In the genomic region with DNA sequence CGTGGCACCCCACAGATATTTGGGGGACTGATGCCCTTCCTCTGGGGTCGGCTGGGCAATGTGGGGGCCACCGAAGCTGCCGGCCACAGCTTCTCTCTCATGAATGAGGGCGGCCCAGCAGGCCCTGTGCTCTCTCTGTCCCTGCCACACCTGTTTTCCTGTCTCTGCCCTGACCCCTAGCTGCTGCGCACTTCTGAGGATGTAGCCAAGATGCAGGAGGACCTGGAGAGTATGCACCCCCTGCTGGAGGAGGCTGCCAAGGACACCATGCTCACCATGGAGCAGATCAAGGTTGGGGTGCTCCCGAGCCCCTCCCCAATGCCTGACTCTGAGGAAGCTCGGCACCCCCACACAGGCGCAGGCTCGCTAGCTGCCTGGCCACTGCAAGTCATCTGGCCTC, we compare ENCODE assay signal across 7 cellular contexts. TPM values are rescaled to one million over a fixed set of nuclear protein-coding genes. Genes with fewer than 3 reads are reported as not detected.
A peak's percentile ranks its signal among the peaks of the same experiment; 100 is the strongest.
DNase-seq lines count a peak whose midpoint lies in the region; ATAC-seq and TF ChIP-seq lines count a peak whose summit lies in the region.

No MANE protein-coding gene starts in this region.

- H4K91ac ChIP-seq in IMR-90 (ENCODE audit: insufficient read depth, low read depth, low read length) = no peak overlapping the region

- DNase-seq in GDM1 (lab: John Stamatoyannopoulos, UW) = peak; percentile 5
- peak; percentile 41 for DNase-seq in IMR-90
- peak; percentile 93 for DNase-seq in WERI-Rb-1
- DNase-seq in lung microvascular endothelial cell (ENCODE audit: low read depth in 2 of 2) = peak; percentile 12 to 48
- DNase-seq in effector memory CD8-positive, alpha-beta T cell = no peak

- H4K20me1 ChIP-seq in IMR-90 (ENCODE audit: insufficient read depth, low read length) = 0 out of 2 replicates have a peak, but pooled peaks cover 4% of the 10 kb centered on the region

- no peak overlapping the region for H3K14ac ChIP-seq in IMR-90 (replicated peaks; ENCODE audit: low read depth, low read length)

- H3K4me3 Mint-ChIP-seq in effector memory CD8-positive, alpha-beta T cell = no peak overlapping the region

- H3K4me3 ChIP-seq in IMR-90 (ENCODE audit: insufficient read depth, low read depth, low read length) (no peak overlapping the region), WERI-Rb-1 (ENCODE audit: low read depth, low read length) (no peak overlapping the region)

- no peak overlapping the region for H4K8ac ChIP-seq in IMR-90 (ENCODE audit: low read depth in 2 of 2, low read length in 2 of 2)

- no peak overlapping the region for H3K18ac ChIP-seq in IMR-90 (ENCODE audit: low read depth, low read length)

- no peak overlapping the region for H2AK5ac ChIP-seq in IMR-90 (ENCODE audit: low read depth, low read length)

- TF ChIP-seq RAD21 in IMR-90 (IDR thresholded peaks at IDR 0.05; ENCODE audit: low read length) = peak; percentile 51

- H3K36me3 Mint-ChIP-seq in effector memory CD8-positive, alpha-beta T cell (ENCODE audit: insufficient read depth) = peaks cover 4% of the 10 kb centered on the region

- intact Hi-C loops in IMR-90 (cut with micrococcal nuclease) = loop anchor here (5.0 kb wide), 1 partner anchor 93 kb away; no protein-coding TSS in a partner anchor

- no peaks in the 10 kb centered on the region for H3K9me1 ChIP-seq in IMR-90 (ENCODE audit: insufficient read depth, low read length)

- 80% methylated on average over 1 of the region's 10 CpGs; no CpG with 5 or more reads in 1 of the 2 experiments for WGBS in IMR-90 (ENCODE audit: extremely low coverage in 2 of 2, insufficient read length in 1 of 2), 2 experiments

- in situ Hi-C loops in IMR-90 (cut with MboI; ENCODE audit: low sequenced_read_pairs) = no loop called here

- H2BK5ac ChIP-seq in IMR-90 (ENCODE audit: low read depth, low read length, poor library complexity, severe bottlenecking) = no peak overlapping the region

- no peak overlapping the region for H2BK20ac ChIP-seq in IMR-90 (ENCODE audit: low read depth, low read length)

- H3K4ac ChIP-seq in IMR-90 (ENCODE audit: low read depth, low read length) = no peak overlapping the region

- H3K9me3 ChIP-seq in IMR-90 (ENCODE audit: control insufficient read depth, insufficient read depth, low read length) = no peaks in the 10 kb centered on the region
- no peaks in the 10 kb centered on the region for H3K9me3 ChIP-seq in WERI-Rb-1 (ENCODE audit: severe bottlenecking)

- no peaks in the 10 kb centered on the region for H3K79me1 ChIP-seq in IMR-90 (ENCODE audit: low read depth in 1 of 2, low read length in 2 of 2)

- TF ChIP-seq CTCF in IMR-90 (conservative IDR thresholded peaks at IDR 0.05; ENCODE audit: low read depth, low read length) (peak; percentile 65), WERI-Rb-1 (IDR thresholded peaks at IDR 0.05; ENCODE audit: low read depth, low read length) (peak; percentile 98)

- H3K23ac ChIP-seq in IMR-90 (ENCODE audit: low read depth, low read length) = no peak overlapping the region

- no peaks in the 10 kb centered on the region for H3K27me3 Mint-ChIP-seq in effector memory CD8-positive, alpha-beta T cell

- no peak overlapping the region for H2BK15ac ChIP-seq in IMR-90 (ENCODE audit: low read depth, low read length)

- no peak overlapping the region for H3K9ac ChIP-seq in IMR-90 (ENCODE audit: low read depth, low read length)

- no peak overlapping the region for H3K4me2 ChIP-seq in IMR-90 (ENCODE audit: low read depth, low read length)

- H2AK9ac ChIP-seq in IMR-90 (replicated peaks; ENCODE audit: low read depth, low read length, poor library complexity) = no peak overlapping the region

- H3K27me3 ChIP-seq in IMR-90 (ENCODE audit: control insufficient read depth, insufficient read depth, low read length) = peaks cover 3% of the 10 kb centered on the region
- no peaks in the 10 kb centered on the region for H3K27me3 ChIP-seq in WERI-Rb-1 (ENCODE audit: insufficient read depth, low read depth, severe bottlenecking)

- no peak overlapping the region for H2BK120ac ChIP-seq in IMR-90 (ENCODE audit: low read depth, low read length)

- peaks cover 0 to 4% of the 10 kb centered on the region in 2 donors for H3K4me1 Mint-ChIP-seq in effector memory CD8-positive, alpha-beta T cell (ENCODE audit: low read depth in 2 of 2)

- POLR2A ChIA-PET in IMR-90 (lab: Charles Lee; ENCODE audit: unreplicated experiment) = no interaction called here

- H3K4me1 ChIP-seq in IMR-90 (ENCODE audit: control insufficient read depth, insufficient read depth, low read length) = no peaks in the 10 kb centered on the region

- H3K27ac Mint-ChIP-seq in effector memory CD8-positive, alpha-beta T cell = no peak overlapping the region

- ATAC-seq in IMR-90 (ENCODE audit: low read depth) (peak; percentile 80), HG03521 (IDR thresholded peaks at IDR 0.05; ENCODE audit: unreplicated experiment) (no peak), GM19023 (IDR thresholded peaks at IDR 0.05; ENCODE audit: unreplicated experiment) (no peak)
- ATAC-seq in effector memory CD8-positive, alpha-beta T cell (replicated peaks) = no peak

- dilution Hi-C loops in IMR-90 (cut with HindIII; ENCODE audit: low sequenced_read_pairs, unreplicated experiment) = no loop called here

- H4K5ac ChIP-seq in IMR-90 (ENCODE audit: low read depth, low read length) = no peak overlapping the region

- CTCF ChIA-PET in IMR-90 (lab: Yijun Ruan, JAX) = interaction anchor here (1.2 kb wide), 1 partner anchor 14 kb away, joined by 3 read pairs; no protein-coding TSS in a partner anchor

- no peak for TF ChIP-seq POLR2A in IMR-90 (IDR thresholded peaks at IDR 0.05; ENCODE audit: low read depth, low read length)

- H2AFZ ChIP-seq in IMR-90 (replicated peaks; ENCODE audit: low read length, poor library complexity) = peak overlapping the region; percentile 21

- H3K27ac ChIP-seq in IMR-90 (ENCODE audit: insufficient read depth, low read length) (no peak overlapping the region), WERI-Rb-1 (peak overlapping the region; percentile 48)

- no TSS peak for BruUV-seq in IMR-90 (replicated peaks; lab: Mats Ljungman, UMichigan)

- H3K9me3 Mint-ChIP-seq in effector memory CD8-positive, alpha-beta T cell = no peaks in the 10 kb centered on the region

- H3K36me3 ChIP-seq in IMR-90 (ENCODE audit: control insufficient read depth, insufficient read depth, low read length) = no peaks in the 10 kb centered on the region
- no peaks in the 10 kb centered on the region for H3K36me3 ChIP-seq in WERI-Rb-1

- no peak overlapping the region for H3K56ac ChIP-seq in IMR-90 (ENCODE audit: extremely low read depth, insufficient read depth, low read length)

TF ChIP-seq in IMR-90, 13 proteins besides CTCF, POLR2A, EP300 and RAD21:
- TF ChIP-seq RFX5 (IDR thresholded peaks at IDR 0.05; ENCODE audit: low read depth, low read length) (no peak), SMC3 (IDR thresholded peaks at IDR 0.05; ENCODE audit: low read depth, low read length) (peak; percentile 64)

RNA-seq across cellular contexts. Expression of gene BAP1, which starts 24.7 kb away (rescaled TPM):
- total RNA-seq in IMR-90 (2012; rRNA removed) (35.0 and 36.4 TPM in 2 replicates), lung microvascular endothelial cell (66.7 and 84.7 TPM in 2 replicates)
- polyA plus RNA-seq in IMR-90 (2012; rRNA removed) = 48.6 and 55.2 TPM in 2 replicates
- polyA plus RNA-seq in IMR-90 (2012; cell fraction: cytosol; rRNA removed) = 38.5 and 49.0 TPM in 2 replicates
- 163 and 234 TPM in 2 replicates for polyA plus RNA-seq in IMR-90 (2012; cell fraction: nucleus; rRNA removed; ENCODE audit: low replicate concordance)

RNA-seq across cellular contexts. Expression of gene PHF7, which starts 25.3 kb away (rescaled TPM):
- total RNA-seq in IMR-90 (2012; rRNA removed) (2.5 and 2.9 TPM in 2 replicates), lung microvascular endothelial cell (3.1 and 3.6 TPM in 2 replicates)
- 2.1 and 2.8 TPM in 2 replicates for polyA plus RNA-seq in IMR-90 (2012; rRNA removed)
- 0.81 and 1.0 TPM in 2 replicates for polyA plus RNA-seq in IMR-90 (2012; cell fraction: cytosol; rRNA removed)
- 2.0 and 8.4 TPM in 2 replicates for polyA plus RNA-seq in IMR-90 (2012; cell fraction: nucleus; rRNA removed; ENCODE audit: low replicate concordance)

RNA-seq across cellular contexts. Expression of gene SEMA3G, which starts 59.7 kb away (rescaled TPM):
- total RNA-seq in IMR-90 (2012; rRNA removed) (not detected in 2 replicates), lung microvascular endothelial cell (12.9 and 30.5 TPM in 2 replicates)
- polyA plus RNA-seq in IMR-90 (2012; rRNA removed) = 0.04 and 0.07 TPM in 2 replicates
- 0.01 and 0.07 TPM in 2 replicates for polyA plus RNA-seq in IMR-90 (2012; cell fraction: cytosol; rRNA removed)
- 0.01 and 0.03 TPM in 2 replicates for polyA plus RNA-seq in IMR-90 (2012; cell fraction: nucleus; rRNA removed; ENCODE audit: low replicate concordance)

Comparison
In these comparisons a context has a peak if more than half of its experiments do, and no peak if none do; other contexts are left out.
1. DNase-seq: peak in GDM1 (single experiment), IMR-90 (single experiment), WERI-Rb-1 (single experiment) and lung microvascular endothelial cell (2 of 2); none in effector memory CD8-positive, alpha-beta T cell (0 of 3).
2. RNA of gene SEMA3G, which starts 59.7 kb away (total RNA-seq): 12.9 to 30.5 TPM in lung microvascular endothelial cell; not detected in IMR-90; every median in the first group is over 10 times any median in the second.